1 cellular context compared by ENCODE assay signal in genomic region chr10:126977216-126977615, GRCh38.
TF ChIP-seq lines count a peak whose summit lies in the region.

No MANE protein-coding gene starts in this region.

TF ChIP-seq in WTC11, 78 proteins besides CTCF, POLR2A, EP300 and RAD21 (continued from another document):
- no peak for TF ChIP-seq PRDM15 (CRISPR knock-in tag; IDR thresholded peaks at IDR 0.05)
- TF ChIP-seq OVOL2 (CRISPR knock-in tag; IDR thresholded peaks at IDR 0.05; ENCODE audit: borderline replicate concordance) = no peak
- TF ChIP-seq NR3C1 (CRISPR knock-in tag; conservative IDR thresholded peaks at IDR 0.05; ENCODE audit: low read depth) = no peak
- TF ChIP-seq, protein P1, sequence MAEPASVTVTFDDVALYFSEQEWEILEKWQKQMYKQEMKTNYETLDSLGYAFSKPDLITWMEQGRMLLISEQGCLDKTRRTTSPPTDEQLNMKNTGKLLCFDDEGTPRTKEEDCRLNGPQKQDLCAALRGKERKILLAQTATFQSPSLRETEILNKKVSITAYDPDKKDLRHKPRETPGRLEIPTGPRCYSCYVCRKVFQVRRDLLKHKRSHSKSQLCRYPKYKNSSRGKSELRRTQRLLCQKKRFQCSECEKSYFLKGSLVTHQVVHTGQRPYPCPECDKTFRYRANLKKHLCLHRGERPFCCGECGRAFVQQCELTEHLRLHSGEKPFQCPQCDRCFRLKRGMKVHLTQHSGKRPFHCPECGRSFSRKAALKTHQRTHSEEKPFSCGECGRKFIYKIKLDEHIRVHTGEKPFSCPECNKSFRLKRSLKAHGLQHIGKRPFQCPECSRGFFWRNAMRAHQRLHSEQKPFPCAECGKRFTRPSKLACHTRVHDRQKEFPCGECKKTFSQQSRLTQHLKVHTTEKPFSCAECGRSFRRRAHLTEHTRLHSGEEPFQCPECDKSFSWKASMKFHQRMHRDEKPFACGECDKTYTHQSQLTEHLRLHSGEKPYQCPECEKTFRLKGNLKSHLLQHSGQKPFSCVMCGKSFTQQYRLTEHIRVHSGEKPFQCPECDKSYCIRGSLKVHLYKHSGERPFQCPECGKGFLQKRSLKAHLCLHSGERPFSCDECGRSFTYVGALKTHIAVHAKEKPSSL (CRISPR knock-in tag; conservative IDR thresholded peaks at IDR 0.05) = no peak
- no peak for TF ChIP-seq KAT7 (CRISPR knock-in tag; IDR thresholded peaks at IDR 0.05; ENCODE audit: borderline replicate concordance)
- TF ChIP-seq ATF1 (CRISPR knock-in tag; IDR thresholded peaks at IDR 0.05) = no peak
- no peak for TF ChIP-seq ARID4B (CRISPR knock-in tag; IDR thresholded peaks at IDR 0.05; ENCODE audit: borderline replicate concordance)
- TF ChIP-seq NFE2L1 (CRISPR knock-in tag; IDR thresholded peaks at IDR 0.05) = no peak
- no peak for TF ChIP-seq GABPB1 (CRISPR knock-in tag; IDR thresholded peaks at IDR 0.05)
- TF ChIP-seq ZNF263 (CRISPR knock-in tag; IDR thresholded peaks at IDR 0.05; ENCODE audit: low read depth) = no peak
- TF ChIP-seq, protein P2, sequence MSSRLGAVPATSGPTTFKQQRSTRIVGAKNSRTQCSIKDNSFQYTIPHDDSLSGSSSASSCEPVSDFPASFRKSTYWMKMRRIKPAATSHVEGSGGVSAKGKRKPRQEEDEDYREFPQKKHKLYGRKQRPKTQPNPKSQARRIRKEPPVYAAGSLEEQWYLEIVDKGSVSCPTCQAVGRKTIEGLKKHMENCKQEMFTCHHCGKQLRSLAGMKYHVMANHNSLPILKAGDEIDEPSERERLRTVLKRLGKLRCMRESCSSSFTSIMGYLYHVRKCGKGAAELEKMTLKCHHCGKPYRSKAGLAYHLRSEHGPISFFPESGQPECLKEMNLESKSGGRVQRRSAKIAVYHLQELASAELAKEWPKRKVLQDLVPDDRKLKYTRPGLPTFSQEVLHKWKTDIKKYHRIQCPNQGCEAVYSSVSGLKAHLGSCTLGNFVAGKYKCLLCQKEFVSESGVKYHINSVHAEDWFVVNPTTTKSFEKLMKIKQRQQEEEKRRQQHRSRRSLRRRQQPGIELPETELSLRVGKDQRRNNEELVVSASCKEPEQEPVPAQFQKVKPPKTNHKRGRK (CRISPR knock-in tag; IDR thresholded peaks at IDR 0.05; ENCODE audit: borderline replicate concordance) = no peak
- no peak for TF ChIP-seq IRF2 (CRISPR knock-in tag; IDR thresholded peaks at IDR 0.05; ENCODE audit: borderline replicate concordance, low read depth)
- no peak for TF ChIP-seq EMX1 (CRISPR knock-in tag; IDR thresholded peaks at IDR 0.05)
